Comparison of ENCODE assay signal across 11 cellular contexts in the genomic region with DNA sequence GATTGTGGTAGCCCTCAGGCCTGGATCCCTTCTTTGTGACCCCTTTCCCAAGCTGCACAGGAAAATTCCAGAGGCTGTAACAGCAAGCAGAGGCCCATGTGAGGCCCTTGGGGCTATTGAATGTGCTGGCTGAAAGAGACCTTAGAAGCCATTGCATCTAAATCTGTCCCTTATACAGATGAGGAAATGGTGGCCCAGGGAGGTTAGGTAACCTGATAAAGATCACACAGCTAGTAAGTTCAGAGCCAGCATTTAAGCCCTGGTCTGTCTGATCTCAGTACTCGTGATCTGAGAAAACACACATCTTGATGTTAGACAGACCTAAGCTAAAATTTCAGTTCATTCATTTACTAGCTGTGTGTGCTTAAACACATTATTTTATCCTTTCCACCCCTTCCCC.
"Had no signal": no experiment of that assay in that cellular context is flagged by ENCODE, and none has a peak within 500 bp of the region (broad histone marks: within the 10 kb centered on the region; RNA-seq: fewer than 3 reads in every experiment).

No MANE protein-coding gene starts in this region.

- ATAC-seq: gastrocnemius medialis, left lung had no signal

- DNase-seq: effector memory CD4-positive, alpha-beta T cell; gastrocnemius medialis; heart right ventricle; left lung; mucosa of descending colon; sigmoid colon; stimulated activated naive CD4-positive, alpha-beta T cell; stomach; substantia nigra; transverse colon; uterus had no signal
